Comparison of ENCODE assay signal across 15 cellular contexts in the genomic region with DNA sequence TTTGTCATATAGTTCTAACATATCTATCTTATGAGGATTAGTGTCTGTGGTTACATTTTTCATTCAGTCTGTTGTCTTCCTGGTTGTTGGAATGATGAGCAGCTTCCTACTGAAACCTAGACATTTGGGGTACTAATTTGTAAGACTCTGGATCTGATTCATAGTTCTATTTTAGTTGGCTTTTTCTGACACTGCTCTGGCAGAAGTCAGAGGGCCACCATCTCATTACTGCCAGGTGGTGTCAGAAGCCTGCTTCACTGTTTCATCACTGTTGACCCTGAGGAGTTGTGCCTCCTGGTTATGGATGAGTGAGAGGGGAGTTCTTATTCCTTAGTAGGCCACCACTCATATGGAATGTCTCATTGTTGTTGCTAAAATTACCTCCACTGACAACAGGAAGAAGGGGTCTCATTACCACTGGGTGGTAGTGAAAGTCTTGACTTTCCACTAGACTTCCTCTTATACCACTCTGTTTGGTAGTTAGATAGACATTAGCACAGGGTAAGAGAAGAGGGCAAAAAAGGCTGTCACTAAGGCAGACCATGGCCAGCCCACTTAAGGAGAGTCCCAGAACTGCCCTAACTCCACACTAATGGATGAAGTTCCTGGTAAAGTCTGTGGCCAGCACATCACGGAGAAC.
A peak's percentile ranks its signal among the peaks of the same experiment; 100 is the strongest.
DNase-seq lines count a peak whose midpoint lies in the region; ATAC-seq, FAIRE-seq and TF ChIP-seq lines count a peak whose summit lies in the region.
"Had no signal": no experiment of that assay in that cellular context is flagged by ENCODE, and none has a peak within 500 bp of the region (broad histone marks: within the 10 kb centered on the region; RNA-seq: fewer than 3 reads in every experiment).

No MANE protein-coding gene starts in this region.

- H3K27ac Mint-ChIP-seq in activated B cell treated with CpG ODN at 0.5 μM for 24 hours, result peak overlapping the region; percentile 2
- H3K27ac Mint-ChIP-seq: activated CD8-positive, alpha-beta T cell treated with anti-CD3 and anti-CD28 coated beads for 36 hours; activated naive CD8-positive, alpha-beta T cell treated with anti-CD3 and anti-CD28 coated beads, Interleukin-2, amount 10 ng/mL, durations not matched to agents 7 days and 5 days; T-helper 1 cell treated with Interleukin-12 subunit alpha and Interleukin-12 subunit beta and Interleukin-4 antibody, amounts not matched to agents 30 μg/mL and 1 μg/mL, for 36 hours had no signal

- H3K27me3 Mint-ChIP-seq in activated B cell treated with CpG ODN at 0.5 μM for 24 hours, result no peaks in the 10 kb centered on the region
- H3K27me3 Mint-ChIP-seq: activated CD8-positive, alpha-beta T cell treated with anti-CD3 and anti-CD28 coated beads for 36 hours; activated naive CD8-positive, alpha-beta T cell treated with anti-CD3 and anti-CD28 coated beads, Interleukin-2, amount 10 ng/mL, durations not matched to agents 7 days and 5 days had no signal

- H3K9me3 Mint-ChIP-seq in activated B cell treated with CpG ODN at 0.5 μM for 24 hours, result peaks cover 4% of the 10 kb centered on the region

- POLR2A ChIA-PET in activated B cell treated with CpG ODN at 0.5 μM for 24 hours (lab: Charles Lee), result no interaction called here

- ATAC-seq in GM18870 (IDR thresholded peaks at IDR 0.05; ENCODE audit: unreplicated experiment), result peak; percentile 55
- ATAC-seq in GM21529 (IDR thresholded peaks at IDR 0.05; ENCODE audit: unreplicated experiment), result peak; percentile 67
- ATAC-seq in HG03060 (IDR thresholded peaks at IDR 0.05; ENCODE audit: low read depth, unreplicated experiment), result peak; percentile 35
- ATAC-seq in activated B cell treated with CpG ODN at 0.5 μM for 24 hours (ENCODE audit: low read depth), result peak; percentile 69
- no peak for ATAC-seq in SK-N-SH treated with all-trans-retinoic acid at 6 μM for 48 hours
- ATAC-seq: activated CD8-positive, alpha-beta T cell treated with anti-CD3 and anti-CD28 coated beads for 36 hours; right cardiac atrium had no signal

- H3K4me1 Mint-ChIP-seq in activated B cell treated with CpG ODN at 0.5 μM for 24 hours, result peaks cover 7% of the 10 kb centered on the region
- H3K4me1 Mint-ChIP-seq: activated naive CD8-positive, alpha-beta T cell treated with anti-CD3 and anti-CD28 coated beads, Interleukin-2, amount 10 ng/mL, durations not matched to agents 7 days and 5 days had no signal

- H3K4me3 Mint-ChIP-seq in activated B cell treated with CpG ODN at 0.5 μM for 24 hours, result no peak overlapping the region
- H3K4me3 Mint-ChIP-seq: activated CD8-positive, alpha-beta T cell treated with anti-CD3 and anti-CD28 coated beads for 36 hours; activated naive CD8-positive, alpha-beta T cell treated with anti-CD3 and anti-CD28 coated beads, Interleukin-2, amount 10 ng/mL, durations not matched to agents 7 days and 5 days; T-helper 1 cell treated with Interleukin-12 subunit alpha and Interleukin-12 subunit beta and Interleukin-4 antibody, amounts not matched to agents 30 μg/mL and 1 μg/mL, for 36 hours had no signal

- no peak for FAIRE-seq in frontal cortex (lab: Jason Lieb, UNC)
- FAIRE-seq: keratinocyte had no signal

- no peak for TF ChIP-seq CTCF in activated B cell treated with CpG ODN at 0.5 μM for 24 hours (IDR thresholded peaks at IDR 0.05)

- CTCF ChIA-PET in activated B cell treated with CpG ODN at 0.5 μM for 24 hours (lab: Charles Lee), result interaction anchor here (0.7 kb wide), 1 partner anchor 56 kb away, joined by 3 read pairs; no protein-coding TSS in a partner anchor

- DNase-seq in activated B cell treated with CpG ODN at 0.5 μM for 24 hours (no peak), amniotic stem cell (lab: John Stamatoyannopoulos, UW) (no peak), frontal cortex (ENCODE audit: low spot score in 2 of 2) (no peak)
- no peak for DNase-seq in activated naive CD4-positive, alpha-beta T cell treated with anti-CD3 and anti-CD28 coated beads, Interleukin-2, amount 50 U/mL, for 16 hours
- DNase-seq: activated CD8-positive, alpha-beta T cell treated with anti-CD3 and anti-CD28 coated beads for 36 hours; activated naive CD8-positive, alpha-beta T cell treated with anti-CD3 and anti-CD28 coated beads, Interleukin-2, amount 10 ng/mL, durations not matched to agents 7 days and 5 days; NCI-H187; right cardiac atrium; transverse colon had no signal

- no peaks in the 10 kb centered on the region for H3K36me3 Mint-ChIP-seq in activated B cell treated with CpG ODN at 0.5 μM for 24 hours (ENCODE audit: low read depth)
- H3K36me3 Mint-ChIP-seq: activated naive CD8-positive, alpha-beta T cell treated with anti-CD3 and anti-CD28 coated beads, Interleukin-2, amount 10 ng/mL, durations not matched to agents 7 days and 5 days had no signal

- intact Hi-C loops in activated B cell treated with CpG ODN at 0.5 μM for 24 hours (cut with micrococcal nuclease), result no loop called here

TF ChIP-seq in SK-N-SH treated with all-trans-retinoic acid at 6 μM for 48 hours, 23 proteins besides CTCF, POLR2A, EP300 and RAD21:
- TF ChIP-seq RARB (CRISPR knock-in tag; IDR thresholded peaks at IDR 0.05) (no peak), ESRRG (CRISPR knock-in tag; IDR thresholded peaks at IDR 0.05) (no peak)
